In genomic region chr6:112317461-112317860, GRCh38 we compare ENCODE assay signal across 11 cellular contexts. TPM values are rescaled to one million over a fixed set of nuclear protein-coding genes. Genes with fewer than 3 reads are reported as not detected.
"Had no signal": no experiment of that assay in that cellular context is flagged by ENCODE, and none has a peak within 500 bp of the region (broad histone marks: within the 10 kb centered on the region; RNA-seq: fewer than 3 reads in every experiment).

No MANE protein-coding gene starts in this region.

- H2AFZ ChIP-seq: GM23248 had no signal

- H3K36me3 ChIP-seq: HAP-1 had no signal

- H3K4me3 Mint-ChIP-seq: H9, HFFc6 had no signal

- H3K9ac ChIP-seq: GM23248 had no signal

- FAIRE-seq: H1, H54 had no signal

- H3K9me3 ChIP-seq: HAP-1 had no signal

- H3K27ac ChIP-seq: GM23248 had no signal

- H3K4me1 ChIP-seq: HAP-1 had no signal

- DNase-seq: GM23248, GOT3, H7, H9, HCEC 1CT, HFFc6 had no signal

- ATAC-seq: HCT116 had no signal

- H3K9me3 Mint-ChIP-seq: HFFc6 had no signal

- H3K4me3 ChIP-seq: GM23248, HAP-1 had no signal

- H3K27ac Mint-ChIP-seq: H9, HFFc6 had no signal

- H3K4me1 Mint-ChIP-seq: H9 had no signal

RNA-seq across cellular contexts. Expression of gene RFPL4B, which starts 29.7 kb away (rescaled TPM):
- total RNA-seq: GM23248, H1, H4, H7, H9 had no signal
- polyA plus RNA-seq: GM23248, H1 had no signal
